In genomic region chr4:914531-914930, GRCh38 we compare ENCODE assay signal across 23 cellular contexts. TPM values are rescaled to one million over a fixed set of nuclear protein-coding genes. Genes with fewer than 3 reads are reported as not detected.
A peak's percentile ranks its signal among the peaks of the same experiment; 100 is the strongest.
DNase-seq lines count a peak whose midpoint lies in the region; ATAC-seq, FAIRE-seq and TF ChIP-seq lines count a peak whose summit lies in the region.
"Had no signal": no experiment of that assay in that cellular context is flagged by ENCODE, and none has a peak within 500 bp of the region (broad histone marks: within the 10 kb centered on the region; RNA-seq: fewer than 3 reads in every experiment).

No MANE protein-coding gene starts in this region.

- H3K4me1 Mint-ChIP-seq in activated B cell treated with CpG ODN at 0.5 μM for 24 hours = peaks cover 46% of the 10 kb centered on the region

- H3K4me1 ChIP-seq in heart right ventricle (peaks cover 0 to 17% (median 6%) of the 10 kb centered on the region in 9 donors), lower lobe of right lung (peaks cover 25% of the 10 kb centered on the region), spleen (peaks cover 8 to 59% (median 28%) of the 10 kb centered on the region in 6 donors), small intestine (ENCODE audit: control insufficient read depth in 2 of 2, insufficient read depth in 1 of 2, low read depth in 1 of 2, low read length in 1 of 2) (no peaks in the 10 kb centered on the region)

- intact Hi-C loops in Right ventricle myocardium inferior (cut with DNase I) = no loop called here
- intact Hi-C loops in heart right ventricle (cut with DNase I) = no loop called here
- intact Hi-C loops in activated B cell treated with CpG ODN at 0.5 μM for 24 hours (cut with micrococcal nuclease) = loop anchor here (2.0 kb wide), 1 partner anchor 58 kb away; the partner anchor contains the start of gene DGKQ
- intact Hi-C loops in lower lobe of right lung (cut with DNase I) = no loop called here
- intact Hi-C loops in spleen (cut with DNase I; ENCODE audit: low total_unique reads) = no loop called here

- 92 to 93% methylated on average over 20 to 21 of the region's 21 CpGs for WGBS in heart right ventricle, 2 donors
- 80 to 93% (median 86%) methylated on average over 6 to 21 of the region's 21 CpGs for WGBS in spleen, 5 donors
- WGBS in small intestine, 3 donors = 87 to 94% (median 92%) methylated on average over 20 to 21 of the region's 21 CpGs

- peaks cover 0 to 39% (median 18%) of the 10 kb centered on the region in 9 donors for H3K36me3 ChIP-seq in heart right ventricle
- peaks cover 33% of the 10 kb centered on the region for H3K36me3 ChIP-seq in lower lobe of right lung
- peaks cover 0 to 40% (median 36%) of the 10 kb centered on the region in 6 donors for H3K36me3 ChIP-seq in spleen
- H3K36me3 ChIP-seq in small intestine (ENCODE audit: control insufficient read depth in 2 of 2, insufficient read depth in 2 of 2, low read length in 2 of 2) = peaks cover 11 to 13% of the 10 kb centered on the region in 2 donors

- ATAC-seq in Right ventricle myocardium inferior (no peak), heart right ventricle (no peak), activated B cell treated with CpG ODN at 0.5 μM for 24 hours (ENCODE audit: low read depth) (no peak), lower lobe of right lung (no peak), GM18511 (IDR thresholded peaks at IDR 0.05; ENCODE audit: unreplicated experiment) (no peak)

- POLR2A ChIA-PET in activated B cell treated with CpG ODN at 0.5 μM for 24 hours (lab: Charles Lee) = no interaction called here

- H3K27ac ChIP-seq in heart right ventricle (no peak overlapping the region), lower lobe of right lung (no peak overlapping the region), spleen (no peak overlapping the region), small intestine (ENCODE audit: low read depth in 1 of 2, low read length in 1 of 2) (no peak overlapping the region)
- H3K27ac ChIP-seq: epithelial cell of prostate, RWPE1 had no signal

- H3K4me3 ChIP-seq in heart right ventricle (no peak overlapping the region), lower lobe of right lung (no peak overlapping the region), spleen (no peak overlapping the region), small intestine (ENCODE audit: low read depth in 1 of 2, low read length in 2 of 2) (no peak overlapping the region)

- H3K27me3 ChIP-seq in heart right ventricle (no peaks in the 10 kb centered on the region), lower lobe of right lung (ENCODE audit: low read depth) (no peaks in the 10 kb centered on the region), spleen (replicated peaks in 1 of 7) (no peaks in the 10 kb centered on the region), small intestine (ENCODE audit: control insufficient read depth in 2 of 2, insufficient read depth in 2 of 2, low read length in 2 of 2) (no peaks in the 10 kb centered on the region)
- H3K27me3 ChIP-seq: neutrophil had no signal

- TF ChIP-seq POLR2A in spleen (IDR thresholded peaks at IDR 0.05) = no peak

- DNase-seq in Right ventricle myocardium inferior (ENCODE audit: missing footprints) (peak; percentile 16), heart right ventricle (no peak), activated B cell treated with CpG ODN at 0.5 μM for 24 hours (peak; percentile 5), lower lobe of right lung (peak; percentile 35), spleen (peak; percentile 22), small intestine (no peak), cerebellar nuclear complex (lab: John Stamatoyannopoulos, UW) (no peak)
- DNase-seq: activated CD4-positive, alpha-beta T cell treated with anti-CD3 and anti-CD28 coated beads for 1 hour; activated CD8-positive, alpha-beta T cell treated with anti-CD3 and anti-CD28 coated beads, Interleukin-2, amount 10 ng/mL, durations not matched to agents 7 days and 5 days; activated naive CD8-positive, alpha-beta T cell treated with anti-CD3 and anti-CD28 coated beads for 36 hours; effector CD4-positive, alpha-beta T cell; kidney glomerular epithelial cell; NCI-H446 treated with DMSO at 0.1 percent for 48 hours; NCI-H82; SK-N-SH; T-helper 17 cell had no signal

- H3K27me3 Mint-ChIP-seq in activated B cell treated with CpG ODN at 0.5 μM for 24 hours = no peaks in the 10 kb centered on the region
- H3K27me3 Mint-ChIP-seq: activated naive CD8-positive, alpha-beta T cell treated with anti-CD3 and anti-CD28 coated beads for 36 hours; T-helper 17 cell; type B pancreatic cell had no signal

- CTCF ChIA-PET in activated B cell treated with CpG ODN at 0.5 μM for 24 hours (lab: Charles Lee) = no interaction called here

- peaks cover 32% of the 10 kb centered on the region for H3K36me3 Mint-ChIP-seq in activated B cell treated with CpG ODN at 0.5 μM for 24 hours (ENCODE audit: low read depth)

- TF ChIP-seq CTCF in heart right ventricle (IDR thresholded peaks at IDR 0.05) (no peak), activated B cell treated with CpG ODN at 0.5 μM for 24 hours (IDR thresholded peaks at IDR 0.05) (no peak), lower lobe of right lung (IDR thresholded peaks at IDR 0.05) (no peak), spleen (IDR thresholded peaks at IDR 0.05 in 8 of 11, conservative IDR thresholded peaks at IDR 0.05 in 3 of 11) (no peak)

- H3K9me3 Mint-ChIP-seq in activated B cell treated with CpG ODN at 0.5 μM for 24 hours = peaks cover 2% of the 10 kb centered on the region

- no peak overlapping the region for H3K4me3 Mint-ChIP-seq in activated B cell treated with CpG ODN at 0.5 μM for 24 hours
- H3K4me3 Mint-ChIP-seq: type B pancreatic cell had no signal

- FAIRE-seq in small intestine (lab: Jason Lieb, UNC) = no peak
- FAIRE-seq: A204.1, astrocyte had no signal

- H3K9me3 ChIP-seq in heart right ventricle (peaks cover 0 to 4% (median 0%) of the 10 kb centered on the region in 11 donors), lower lobe of right lung (no peaks in the 10 kb centered on the region), spleen (peaks cover 0 to 6% (median 0%) of the 10 kb centered on the region in 8 donors), small intestine (ENCODE audit: control insufficient read depth, low read depth) (no peaks in the 10 kb centered on the region)
- H3K9me3 ChIP-seq: neutrophil, SK-N-SH had no signal

- no peak overlapping the region for H3K27ac Mint-ChIP-seq in activated B cell treated with CpG ODN at 0.5 μM for 24 hours
- H3K27ac Mint-ChIP-seq: type B pancreatic cell had no signal

RNA-seq across cellular contexts. Expression of gene GAK, which starts 17.6 kb away (rescaled TPM):
- total RNA-seq in Right ventricle myocardium inferior (29.3 TPM), heart right ventricle (10 to 100 TPM; 21.0 to 38.1 (median 26.9) TPM), activated B cell treated with CpG ODN at 0.5 μM for 24 hours (159 and 172 TPM in 2 replicates), lower lobe of right lung (130 TPM), spleen (100 to 1,000 TPM; 154 to 212 (median 179) TPM)
- polyA plus RNA-seq in heart right ventricle (100 to 1,000 TPM in 1 of 2 donors, 10 to 100 TPM in 1; 48.6 to 105 TPM), spleen (100 to 1,000 TPM; 112 to 249 (median 203) TPM), small intestine (100 to 1,000 TPM; 173 to 463 (median 287) TPM)

RNA-seq across cellular contexts. Expression of gene TMEM175, which starts 17.7 kb away (rescaled TPM):
- total RNA-seq in Right ventricle myocardium inferior = 17.4 TPM
- 10 to 100 TPM; 15.6 to 27.9 (median 19.0) TPM for total RNA-seq in heart right ventricle
- polyA plus RNA-seq in heart right ventricle = 10 to 100 TPM; 16.3 to 49.6 TPM
- total RNA-seq in activated B cell treated with CpG ODN at 0.5 μM for 24 hours = 24.5 and 28.8 TPM in 2 replicates
- 45.3 TPM for total RNA-seq in lower lobe of right lung
- total RNA-seq in spleen = 10 to 100 TPM; 38.2 to 76.8 (median 56.6) TPM
- polyA plus RNA-seq in spleen = 10 to 100 TPM; 59.4 to 83.9 (median 78.6) TPM
- 10 to 100 TPM; 23.1 to 29.5 (median 25.4) TPM for polyA plus RNA-seq in small intestine

RNA-seq across cellular contexts. Expression of gene DGKQ, which starts 58.8 kb away (rescaled TPM):
- 3.8 TPM for total RNA-seq in Right ventricle myocardium inferior
- total RNA-seq in heart right ventricle = 1 to 10 TPM; 2.8 to 5.2 (median 3.8) TPM
- polyA plus RNA-seq in heart right ventricle = 1 to 10 TPM; 3.6 to 4.9 TPM
- total RNA-seq in activated B cell treated with CpG ODN at 0.5 μM for 24 hours = 16.3 and 16.4 TPM in 2 replicates
- total RNA-seq in lower lobe of right lung = 18.8 TPM
- total RNA-seq in spleen = 10 to 100 TPM; 13.6 to 26.3 (median 17.0) TPM
- polyA plus RNA-seq in spleen = 10 to 100 TPM in 1 of 3 donors, 1 to 10 TPM in 2; 6.3 to 15.4 (median 9.3) TPM
- polyA plus RNA-seq in small intestine = 10 to 100 TPM; 18.9 to 42.3 (median 31.6) TPM

Comparison
In these comparisons a context has a peak if more than half of its experiments do, and no peak if none do; other contexts are left out.
1. DNase-seq: peak in Right ventricle myocardium inferior (single experiment), activated B cell treated with CpG ODN at 0.5 μM for 24 hours (single experiment), lower lobe of right lung (single experiment) and spleen (single experiment); none in heart right ventricle (0 of 2), small intestine (single experiment) and cerebellar nuclear complex (0 of 2).